10 cellular contexts compared by ENCODE assay signal in genomic region chrX:93874554-93874953, GRCh38.
A peak's percentile ranks its signal among the peaks of the same experiment; 100 is the strongest.
DNase-seq lines count a peak whose midpoint lies in the region; ATAC-seq and TF ChIP-seq lines count a peak whose summit lies in the region.
"Had no signal": no experiment of that assay in that cellular context is flagged by ENCODE, and none has a peak within 500 bp of the region (broad histone marks: within the 10 kb centered on the region; RNA-seq: fewer than 3 reads in every experiment).

No MANE protein-coding gene starts in this region.

- no peaks in the 10 kb centered on the region for H3K36me3 Mint-ChIP-seq in CD14-positive monocyte
- H3K36me3 Mint-ChIP-seq: activated CD8-positive, alpha-beta memory T cell treated with anti-CD3 and anti-CD28 coated beads, Interleukin-2, amount 10 ng/mL, durations not matched to agents 7 days and 5 days; CD4-positive, CD25-positive, alpha-beta regulatory T cell had no signal

- intact Hi-C loops in thyroid gland (cut with DNase I) (no loop called here), CD14-positive monocyte (cut with micrococcal nuclease) (no loop called here)

- no peak for TF ChIP-seq POLR2A in thyroid gland (IDR thresholded peaks at IDR 0.05)

- peak overlapping the region; percentile 85 for H2AFZ ChIP-seq in OCI-LY3 (ENCODE audit: low read depth, low read length)

- no peaks in the 10 kb centered on the region for H3K79me2 ChIP-seq in OCI-LY3 (ENCODE audit: low read length)

- no peaks in the 10 kb centered on the region for H3K4me1 Mint-ChIP-seq in CD14-positive monocyte
- H3K4me1 Mint-ChIP-seq: activated CD8-positive, alpha-beta memory T cell treated with anti-CD3 and anti-CD28 coated beads, Interleukin-2, amount 10 ng/mL, durations not matched to agents 7 days and 5 days; CD4-positive, CD25-positive, alpha-beta regulatory T cell had no signal

- peak; percentile 14 for DNase-seq in NCI-H748 (lab: John Stamatoyannopoulos, UW; ENCODE audit: unreplicated experiment)
- no peak for DNase-seq in NCI-H748 treated with DMSO at 0.1 percent for 48 hours (lab: John Stamatoyannopoulos, UW)
- DNase-seq in fibroblast of pulmonary artery (ENCODE audit: low read depth) = peak; percentile 7
- DNase-seq in thyroid gland = no peak
- DNase-seq in CD14-positive monocyte (ENCODE audit: low spot score) = no peak
- no peak for DNase-seq in activated CD4-positive, CD25-positive, alpha-beta regulatory T cell (lab: John Stamatoyannopoulos, UW)
- DNase-seq: activated CD8-positive, alpha-beta memory T cell treated with anti-CD3 and anti-CD28 coated beads, Interleukin-2, amount 10 ng/mL, durations not matched to agents 7 days and 5 days had no signal

- no peaks in the 10 kb centered on the region for H3K27me3 ChIP-seq in OCI-LY3 (ENCODE audit: low read depth, low read length)
- H3K27me3 ChIP-seq in thyroid gland = no peaks in the 10 kb centered on the region

- no peak overlapping the region for H3K27ac Mint-ChIP-seq in CD14-positive monocyte
- H3K27ac Mint-ChIP-seq: activated CD8-positive, alpha-beta memory T cell treated with anti-CD3 and anti-CD28 coated beads, Interleukin-2, amount 10 ng/mL, durations not matched to agents 7 days and 5 days; CD4-positive, CD25-positive, alpha-beta regulatory T cell had no signal

- peak overlapping the region; percentile 80 for H3K4me2 ChIP-seq in OCI-LY3 (ENCODE audit: low read length)

- TF ChIP-seq CTCF in OCI-LY3 (IDR thresholded peaks at IDR 0.05; ENCODE audit: low read depth, low read length) (peak; percentile 74), fibroblast of pulmonary artery (IDR thresholded peaks at IDR 0.05; ENCODE audit: low read length, missing control alignments) (no peak), thyroid gland (IDR thresholded peaks at IDR 0.05) (peak in 4 of 6 experiments; percentile 21 to 49 (median 34)), CD14-positive monocyte (IDR thresholded peaks at IDR 0.05) (no peak)

- no peaks in the 10 kb centered on the region for H3K4me1 ChIP-seq in OCI-LY3 (ENCODE audit: low read length)
- H3K4me1 ChIP-seq in thyroid gland = no peaks in the 10 kb centered on the region

- H3K27ac ChIP-seq in OCI-LY3 (ENCODE audit: low read length) (no peak overlapping the region), thyroid gland (no peak overlapping the region)

- H3K9me3 Mint-ChIP-seq in CD14-positive monocyte = peaks cover 0 to 7% (median 0%) of the 10 kb centered on the region in 7 donors

- no peak overlapping the region for H3K9ac ChIP-seq in OCI-LY3 (ENCODE audit: low read length)

- ATAC-seq in GM21737 (IDR thresholded peaks at IDR 0.05; ENCODE audit: unreplicated experiment) = no peak
- ATAC-seq: activated CD8-positive, alpha-beta memory T cell treated with anti-CD3 and anti-CD28 coated beads, Interleukin-2, amount 10 ng/mL, durations not matched to agents 7 days and 5 days had no signal

- H3K27me3 Mint-ChIP-seq in CD14-positive monocyte (ENCODE audit: low read depth in 3 of 3) = peaks cover 0 to 2% (median 0%) of the 10 kb centered on the region in 3 donors
- H3K27me3 Mint-ChIP-seq: activated CD8-positive, alpha-beta memory T cell treated with anti-CD3 and anti-CD28 coated beads, Interleukin-2, amount 10 ng/mL, durations not matched to agents 7 days and 5 days; CD4-positive, CD25-positive, alpha-beta regulatory T cell had no signal

- H4K20me1 ChIP-seq in OCI-LY3 (ENCODE audit: insufficient read depth, low read length) = no peaks in the 10 kb centered on the region

- H3K36me3 ChIP-seq in OCI-LY3 (replicated peaks; ENCODE audit: low read depth, low read length) (no peaks in the 10 kb centered on the region), thyroid gland (no peaks in the 10 kb centered on the region)

- 11 to 20% methylated on average over 4 of the region's 4 CpGs for WGBS in thyroid gland, 2 donors

- H3K9me3 ChIP-seq in OCI-LY3 (ENCODE audit: insufficient read depth, low read length) = no peaks in the 10 kb centered on the region
- no peaks in the 10 kb centered on the region for H3K9me3 ChIP-seq in thyroid gland

- H3K4me3 Mint-ChIP-seq in CD14-positive monocyte = no peak overlapping the region
- H3K4me3 Mint-ChIP-seq: activated CD8-positive, alpha-beta memory T cell treated with anti-CD3 and anti-CD28 coated beads, Interleukin-2, amount 10 ng/mL, durations not matched to agents 7 days and 5 days; CD4-positive, CD25-positive, alpha-beta regulatory T cell had no signal

- peak overlapping the region; percentile 71 for H3K4me3 ChIP-seq in OCI-LY3 (ENCODE audit: low read length)
- no peak overlapping the region for H3K4me3 ChIP-seq in fibroblast of pulmonary artery (replicated peaks; ENCODE audit: low read depth, low read length)
- no peak overlapping the region for H3K4me3 ChIP-seq in thyroid gland (replicated peaks in 1 of 3)

Comparison
In these comparisons a context has a peak if more than half of its experiments do, and no peak if none do; other contexts are left out.
1. DNase-seq: peak in NCI-H748 (single experiment) and fibroblast of pulmonary artery (single experiment); none in NCI-H748 treated with DMSO at 0.1 percent for 48 hours (single experiment), thyroid gland (0 of 2), CD14-positive monocyte (single experiment) and activated CD4-positive, CD25-positive, alpha-beta regulatory T cell (0 of 4).
2. CTCF ChIP-seq: peak in OCI-LY3 (single experiment) and thyroid gland (4 of 6); none in fibroblast of pulmonary artery (single experiment) and CD14-positive monocyte (single experiment).